ENCODE assay signal across 26 cellular contexts in the genomic region with DNA sequence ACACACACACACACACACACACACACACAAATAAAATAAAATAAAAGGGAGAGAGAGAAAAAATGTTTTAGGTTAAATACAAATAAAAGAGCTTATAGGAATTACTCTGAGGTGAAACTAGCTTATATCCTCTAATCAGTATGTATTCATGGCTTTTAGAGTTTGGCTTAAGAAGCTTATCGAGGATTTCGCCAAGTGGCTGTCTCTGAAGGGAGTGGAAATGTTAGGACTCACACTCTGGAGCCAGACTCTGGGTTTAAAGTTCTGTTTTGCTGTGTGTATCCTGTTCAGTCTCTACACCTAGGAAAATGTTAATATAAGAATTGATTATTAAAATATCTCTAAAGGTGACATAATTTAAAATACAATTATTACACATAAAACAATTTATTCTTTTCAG.
"Had no signal": no experiment of that assay in that cellular context is flagged by ENCODE, and none has a peak within 500 bp of the region (broad histone marks: within the 10 kb centered on the region; RNA-seq: fewer than 3 reads in every experiment).

No MANE protein-coding gene starts in this region.

- H3K9me3 ChIP-seq: ovary, prostate gland, right lobe of liver, sigmoid colon, stomach, thoracic aorta, thyroid gland, tibial nerve, upper lobe of left lung, vagina had no signal

- H3K36me3 ChIP-seq: ovary, prostate gland, right lobe of liver, sigmoid colon, stomach, thoracic aorta, thyroid gland, tibial nerve, upper lobe of left lung, vagina had no signal

- H3K27ac ChIP-seq: ovary, parathyroid adenoma, prostate gland, right lobe of liver, sigmoid colon, stomach, thoracic aorta, thyroid gland, tibial nerve, upper lobe of left lung, vagina had no signal

- H3K27me3 ChIP-seq: ovary, right lobe of liver, sigmoid colon, stomach, thyroid gland, tibial nerve, upper lobe of left lung, vagina had no signal

- ATAC-seq: naive thymus-derived CD8-positive, alpha-beta T cell; natural killer cell treated with Interleukin-12 subunit alpha and Interleukin-12 subunit beta and Interleukin-15 and Interleukin-18, amount 100 ng/mL, for 72 hours; right cardiac atrium; right lobe of liver; stimulated activated effector memory CD8-positive, alpha-beta T cell treated with anti-CD3 and anti-CD28 coated beads, Interleukin-12 subunit alpha, Interleukin-12 subunit beta, amount 100 ng/mL, for 72 hours; stimulated activated naive B cell treated with anti-CD40 and anti-IgM and Interleukin-4, amounts not matched to agents 10 μg/mL and 1 μg/mL and 100 μg/mL, for 72 hours had no signal

- H3K4me1 ChIP-seq: parathyroid adenoma, prostate gland, right lobe of liver, sigmoid colon, stomach, thyroid gland, tibial nerve, upper lobe of left lung, vagina had no signal

- H3K4me3 ChIP-seq: ovary, prostate gland, right lobe of liver, sigmoid colon, stomach, thoracic aorta, thyroid gland, tibial nerve, upper lobe of left lung, vagina had no signal

- DNase-seq: naive thymus-derived CD8-positive, alpha-beta T cell; nephron progenitor cell; occipital lobe; ovary; retina; right cardiac atrium; right lobe of liver; sigmoid colon; small intestine; stimulated activated CD4-positive, alpha-beta T cell treated with anti-CD3 and anti-CD28 coated beads, Interleukin-15, amount 100 ng/mL, for 24 hours; stimulated activated CD4-positive, alpha-beta T cell treated with anti-CD3 and anti-CD28 coated beads, Interleukin-2, amount 100 ng/mL, for 24 hours; stimulated activated CD4-positive, alpha-beta T cell treated with anti-CD3 and anti-CD28 coated beads, Interleukin-2, amount 100 ng/mL, for 48 hours; stimulated activated CD4-positive, alpha-beta T cell treated with anti-CD3 and anti-CD28 coated beads, Interleukin-4, amount 100 ng/mL, for 24 hours; stimulated activated naive B cell treated with anti-CD40 and anti-IgM and Interleukin-4, amounts not matched to agents 10 μg/mL and 1 μg/mL and 100 μg/mL, for 72 hours; stimulated activated naive CD4-positive, alpha-beta T cell treated with Interleukin-2 at 50 U/mL for 16 hours; stomach; thyroid gland; trophoblast cell; upper lobe of left lung had no signal
